25 cellular contexts compared by ENCODE assay signal in genomic region chr9:20117985-20118384, GRCh38.
DNase-seq lines count a peak whose midpoint lies in the region; ATAC-seq, FAIRE-seq and TF ChIP-seq lines count a peak whose summit lies in the region.
"Had no signal": no experiment of that assay in that cellular context is flagged by ENCODE, and none has a peak within 500 bp of the region (broad histone marks: within the 10 kb centered on the region; RNA-seq: fewer than 3 reads in every experiment).

No MANE protein-coding gene starts in this region.

- H3K27me3 ChIP-seq in HepG2 (ENCODE audit: control insufficient read depth in 1 of 2, insufficient read depth in 2 of 2, low read length in 2 of 2) (no peaks in the 10 kb centered on the region), right lobe of liver (no peaks in the 10 kb centered on the region)
- H3K27me3 ChIP-seq: MG63 had no signal

- H3K27ac ChIP-seq in HepG2 (ENCODE audit: extremely low read length, insufficient read depth, low read length): no peak overlapping the region
- H3K27ac ChIP-seq in right lobe of liver: no peak overlapping the region
- H3K27ac ChIP-seq: 22Rv1, GM23248 had no signal

- H3K4me2 ChIP-seq in HepG2 (ENCODE audit: low read depth, low read length): 0 out of 2 replicates have a peak overlapping the region, but pooled peaks have one; percentile 36
- H3K4me2 ChIP-seq: SK-N-SH had no signal

- no peak overlapping the region for H3K9ac ChIP-seq in HepG2 (ENCODE audit: insufficient read depth, low read depth, low read length)
- H3K9ac ChIP-seq: GM23248, SK-N-SH had no signal

- in situ Hi-C loops in HepG2 (cut with HindIII; ENCODE audit: extremely low pct_ligation_motif_present, low pct_unique_long_range_greater_than_20kb): no loop called here

- H3K4me3 ChIP-seq in HepG2 (replicated peaks in 1 of 3; ENCODE audit: insufficient read depth in 1 of 3, low read depth in 2 of 3, low read length in 3 of 3) (no peak overlapping the region), right lobe of liver (no peak overlapping the region), NB4 (ENCODE audit: low read depth, low read length) (no peak overlapping the region)
- H3K4me3 ChIP-seq: GM23248, K562, MG63 had no signal

- peaks cover 7% of the 10 kb centered on the region; the same call in 1 of the 2 replicates for H3K9me3 ChIP-seq in HepG2 (ENCODE audit: low read length)
- H3K9me3 ChIP-seq in right lobe of liver: no peaks in the 10 kb centered on the region
- H3K9me3 ChIP-seq: MG63, SK-N-SH had no signal

- WGBS in HepG2 (ENCODE audit: low lambda C conversion rate): 0% methylated on average over 2 of the region's 2 CpGs
- 24% methylated on average over 2 of the region's 2 CpGs for whole genome bisulfite sequencing in right lobe of liver (ENCODE audit: insufficient coverage, low coverage, low lambda C conversion rate, missing lambda C conversion rate)

- H3K4me1 ChIP-seq in HepG2 (ENCODE audit: insufficient read depth, low read length) (peaks cover 17% of the 10 kb centered on the region), right lobe of liver (no peaks in the 10 kb centered on the region)

- intact Hi-C loops in HepG2 (cut with micrococcal nuclease; ENCODE audit: unreplicated experiment): loop anchor here (5.0 kb wide), 1 partner anchor 634 kb away; no protein-coding TSS in a partner anchor
- intact Hi-C loops in right lobe of liver (cut with DNase I): no loop called here
- intact Hi-C loops in cardiac septum (cut with DNase I): no loop called here

- no peak overlapping the region for H2AFZ ChIP-seq in HepG2 (ENCODE audit: low read length)
- H2AFZ ChIP-seq: GM23248 had no signal

- no TSS peak for BruUV-seq in HepG2 (replicated peaks; lab: Mats Ljungman, UMichigan)

- TF ChIP-seq EP300 in HepG2 (IDR thresholded peaks at IDR 0.05; ENCODE audit: low read depth in 2 of 2, low read length in 2 of 2): no peak
- no peak for TF ChIP-seq EP300 in HepG2 (CRISPR knock-in tag; IDR thresholded peaks at IDR 0.05; ENCODE audit: borderline replicate concordance)

- TF ChIP-seq RAD21 in HepG2 (CRISPR knock-in tag; IDR thresholded peaks at IDR 0.05): no peak

- POLR2A ChIA-PET in HepG2 (lab: Yijun Ruan, JAX): no interaction called here

- no peak for DNase-seq in HepG2 (ENCODE audit: low spot score)
- DNase-seq in right lobe of liver: no peak
- DNase-seq in NB4 (ENCODE audit: low read depth): peak; percentile 60
- peak; percentile 88 for DNase-seq in OCI-M1 (lab: John Stamatoyannopoulos, UW)
- DNase-seq in globus pallidus (ENCODE audit: low spot score): no peak
- no peak for DNase-seq in cardiac septum (ENCODE audit: low spot score)
- DNase-seq: CD4-positive, CD25-positive, alpha-beta regulatory T cell; DMS153; DND-41; GM23248; H9; MG63; NCI-H1105; NCI-H1436 treated with DMSO at 0.1 percent for 48 hours; NCI-H187 treated with DMSO at 0.1 percent for 48 hours; NCI-H2107; NCI-H446; NCI-H524 treated with DMSO at 0.1 percent for 48 hours; NCI-H774; SK-N-SH had no signal

- ATAC-seq in HepG2 (no peak), right lobe of liver (no peak), GM19035 (IDR thresholded peaks at IDR 0.05; ENCODE audit: unreplicated experiment) (no peak), SK-N-SH treated with all-trans-retinoic acid at 6 μM for 48 hours (no peak)
- ATAC-seq: K562 had no signal

- no peaks in the 10 kb centered on the region for H3K36me3 ChIP-seq in HepG2 (replicated peaks in 1 of 2; ENCODE audit: control insufficient read depth in 1 of 2, insufficient read depth in 2 of 2, low read length in 2 of 2)
- H3K36me3 ChIP-seq in right lobe of liver: no peaks in the 10 kb centered on the region
- H3K36me3 ChIP-seq: MG63 had no signal

- H3K79me2 ChIP-seq in HepG2 (ENCODE audit: insufficient read depth, low read length): no peaks in the 10 kb centered on the region

- no peak for TF ChIP-seq CTCF in HepG2 (CRISPR knock-in tag; IDR thresholded peaks at IDR 0.05)
- TF ChIP-seq CTCF in right lobe of liver (IDR thresholded peaks at IDR 0.05): no peak
- no peak for TF ChIP-seq CTCF in NB4 (IDR thresholded peaks at IDR 0.05; ENCODE audit: low read depth, low read length)

- TF ChIP-seq POLR2A in HepG2 (IDR thresholded peaks at IDR 0.05; ENCODE audit: insufficient read depth in 1 of 2, low read depth in 2 of 2, low read length in 2 of 2) (no peak), right lobe of liver (IDR thresholded peaks at IDR 0.05) (no peak), NB4 (IDR thresholded peaks at IDR 0.05; ENCODE audit: extremely low read depth, insufficient read length) (no peak)

- CTCF ChIA-PET in HepG2 (lab: Yijun Ruan, JAX; ENCODE audit: low intra/inter-chr PET ratio, low total read pairs): no interaction called here

- no peak for FAIRE-seq in HepG2 (lab: Jason Lieb, UNC)
- FAIRE-seq: K562, RCC 7860 had no signal

- no peaks in the 10 kb centered on the region for H4K20me1 ChIP-seq in HepG2 (ENCODE audit: insufficient read depth, low read length)

TF ChIP-seq in HepG2, 621 proteins besides CTCF, POLR2A, EP300 and RAD21:
- no peak for TF ChIP-seq RAD51 (IDR thresholded peaks at IDR 0.05; ENCODE audit: borderline replicate concordance)
- TF ChIP-seq, protein P1, sequence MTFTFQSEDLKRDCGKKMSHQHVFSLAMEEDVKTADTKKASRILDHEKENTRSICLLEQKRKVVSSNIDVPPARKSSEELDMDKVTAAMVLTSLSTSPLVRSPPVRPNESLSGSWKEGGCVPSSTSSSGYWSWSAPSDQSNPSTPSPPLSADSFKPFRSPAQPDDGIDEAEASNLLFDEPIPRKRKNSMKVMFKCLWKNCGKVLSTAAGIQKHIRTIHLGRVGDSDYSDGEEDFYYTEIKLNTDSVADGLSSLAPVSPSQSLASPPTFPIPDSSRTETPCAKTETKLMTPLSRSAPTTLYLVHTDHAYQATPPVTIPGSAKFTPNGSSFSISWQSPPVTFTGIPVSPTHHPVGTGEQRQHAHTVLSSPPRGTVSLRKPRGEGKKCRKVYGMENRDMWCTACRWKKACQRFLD (CRISPR knock-in tag; IDR thresholded peaks at IDR 0.05; ENCODE audit: borderline replicate concordance): no peak
- no peak for TF ChIP-seq ZNF546 (CRISPR knock-in tag; conservative IDR thresholded peaks at IDR 0.05)
- TF ChIP-seq MED13 (CRISPR knock-in tag; IDR thresholded peaks at IDR 0.05): no peak
- no peak for TF ChIP-seq ZNF382 (CRISPR knock-in tag; IDR thresholded peaks at IDR 0.05; ENCODE audit: borderline replicate concordance)
- TF ChIP-seq ZNF564 (CRISPR knock-in tag; IDR thresholded peaks at IDR 0.05): no peak
- TF ChIP-seq ZNF44 (CRISPR knock-in tag; IDR thresholded peaks at IDR 0.05): no peak
- no peak for TF ChIP-seq BRD4 (CRISPR knock-in tag; IDR thresholded peaks at IDR 0.05)
- no peak for TF ChIP-seq ZNF101 (CRISPR knock-in tag; IDR thresholded peaks at IDR 0.05; ENCODE audit: borderline replicate concordance, low read depth)
- TF ChIP-seq SIN3B (IDR thresholded peaks at IDR 0.05; ENCODE audit: low read length): no peak
- TF ChIP-seq TEAD3 (CRISPR knock-in tag; optimal IDR thresholded peaks at IDR 0.05; ENCODE audit: borderline replicate concordance): no peak
- TF ChIP-seq ZSCAN25 (CRISPR knock-in tag; IDR thresholded peaks at IDR 0.05): no peak
- TF ChIP-seq KLF6 (CRISPR knock-in tag; IDR thresholded peaks at IDR 0.05): no peak
- TF ChIP-seq ZNF224 (CRISPR knock-in tag; IDR thresholded peaks at IDR 0.05): no peak
- TF ChIP-seq ZNF670 (CRISPR knock-in tag; IDR thresholded peaks at IDR 0.05; ENCODE audit: borderline replicate concordance): no peak
- TF ChIP-seq ZNF761 (CRISPR knock-in tag; conservative IDR thresholded peaks at IDR 0.05): no peak
TF ChIP-seq in HepG2: peak in this region for 0.

TF ChIP-seq in SK-N-SH treated with all-trans-retinoic acid at 6 μM for 48 hours, 23 proteins besides CTCF, POLR2A, EP300 and RAD21:
- TF ChIP-seq CSDC2 (CRISPR knock-in tag; IDR thresholded peaks at IDR 0.05) (no peak), GLIS3 (CRISPR knock-in tag; IDR thresholded peaks at IDR 0.05) (no peak), ZNF8 (CRISPR knock-in tag; IDR thresholded peaks at IDR 0.05) (no peak), PPARA (CRISPR knock-in tag; IDR thresholded peaks at IDR 0.05; ENCODE audit: borderline replicate concordance) (no peak), POU6F1 (CRISPR knock-in tag; IDR thresholded peaks at IDR 0.05; ENCODE audit: borderline replicate concordance, low read depth) (no peak)
- TF ChIP-seq, protein P2, sequence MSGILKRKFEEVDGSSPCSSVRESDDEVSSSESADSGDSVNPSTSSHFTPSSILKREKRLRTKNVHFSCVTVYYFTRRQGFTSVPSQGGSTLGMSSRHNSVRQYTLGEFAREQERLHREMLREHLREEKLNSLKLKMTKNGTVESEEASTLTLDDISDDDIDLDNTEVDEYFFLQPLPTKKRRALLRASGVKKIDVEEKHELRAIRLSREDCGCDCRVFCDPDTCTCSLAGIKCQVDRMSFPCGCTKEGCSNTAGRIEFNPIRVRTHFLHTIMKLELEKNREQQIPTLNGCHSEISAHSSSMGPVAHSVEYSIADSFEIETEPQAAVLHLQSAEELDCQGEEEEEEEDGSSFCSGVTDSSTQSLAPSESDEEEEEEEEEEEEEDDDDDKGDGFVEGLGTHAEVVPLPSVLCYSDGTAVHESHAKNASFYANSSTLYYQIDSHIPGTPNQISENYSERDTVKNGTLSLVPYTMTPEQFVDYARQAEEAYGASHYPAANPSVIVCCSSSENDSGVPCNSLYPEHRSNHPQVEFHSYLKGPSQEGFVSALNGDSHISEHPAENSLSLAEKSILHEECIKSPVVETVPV (CRISPR knock-in tag; IDR thresholded peaks at IDR 0.05): no peak

Comparison
In these comparisons a context has a peak if more than half of its experiments do, and no peak if none do; other contexts are left out.
1. DNase-seq: peak in NB4 (single experiment) and OCI-M1 (single experiment); none in HepG2 (single experiment), right lobe of liver (0 of 3), globus pallidus (single experiment) and cardiac septum (single experiment).